Comparison of ENCODE assay signal across 8 cellular contexts in genomic region chr7:135147899-135148721, GRCh38. TPM values are rescaled to one million over a fixed set of nuclear protein-coding genes. Genes with fewer than 3 reads are reported as not detected.
A peak's percentile ranks its signal among the peaks of the same experiment; 100 is the strongest.
DNase-seq lines count a peak whose midpoint lies in the region; ATAC-seq and TF ChIP-seq lines count a peak whose summit lies in the region.

TSS of gene TMEM140 (plus strand) at chr7:135148072. CDS start at chr7:135164442, 16,370 bp downstream.

- TF ChIP-seq CTCF in Peyer's patch (IDR thresholded peaks at IDR 0.05), result peak in 3 of 6 experiments; percentile 16 to 37 (median 34)
- no peak for TF ChIP-seq CTCF in right atrium auricular region (IDR thresholded peaks at IDR 0.05)

- H3K36me3 Mint-ChIP-seq in activated naive CD8-positive, alpha-beta T cell, result peaks cover 23% of the 10 kb centered on the region

- no peaks in the 10 kb centered on the region for H3K27me3 ChIP-seq in Peyer's patch
- H3K27me3 ChIP-seq in right atrium auricular region, result no peaks in the 10 kb centered on the region

- H3K9me3 Mint-ChIP-seq in activated naive CD8-positive, alpha-beta T cell (ENCODE audit: low read depth), result no peaks in the 10 kb centered on the region

- H3K4me1 Mint-ChIP-seq in activated naive CD8-positive, alpha-beta T cell (ENCODE audit: low read depth), result peaks cover 85% of the 10 kb centered on the region

- peak; percentile 56 to 81 for TF ChIP-seq POLR2A in Peyer's patch (IDR thresholded peaks at IDR 0.05)

- peak within 1 kb of the TSS; percentile 89 for H3K4me3 Mint-ChIP-seq in activated naive CD8-positive, alpha-beta T cell

- H3K9me3 ChIP-seq in Peyer's patch (no peaks in the 10 kb centered on the region), right atrium auricular region (no peaks in the 10 kb centered on the region)

- no peaks in the 10 kb centered on the region for H3K27me3 Mint-ChIP-seq in activated naive CD8-positive, alpha-beta T cell

- ATAC-seq in HG02852 (IDR thresholded peaks at IDR 0.05; ENCODE audit: unreplicated experiment), result peak; percentile 65

- H3K4me3 ChIP-seq in Peyer's patch (peak within 1 kb of the TSS; percentile 44 to 62 (median 50)), right atrium auricular region (peak within 1 kb of the TSS; percentile 38 to 53)

- H3K4me1 ChIP-seq in Peyer's patch, result peaks cover 0 to 14% (median 6%) of the 10 kb centered on the region in 4 donors
- peaks cover 0 to 43% of the 10 kb centered on the region in 2 donors for H3K4me1 ChIP-seq in right atrium auricular region

- peaks cover 0 to 5% (median 0%) of the 10 kb centered on the region in 3 donors for H3K36me3 ChIP-seq in Peyer's patch
- H3K36me3 ChIP-seq in right atrium auricular region, result no peaks in the 10 kb centered on the region

- peak within 1 kb of the TSS; percentile 84 to 95 (median 92) for H3K27ac ChIP-seq in Peyer's patch
- H3K27ac ChIP-seq in right atrium auricular region, result peak within 1 kb of the TSS; percentile 87 to 92

- H3K27ac Mint-ChIP-seq in activated naive CD8-positive, alpha-beta T cell, result peak within 1 kb of the TSS; percentile 94

- DNase-seq in NCI-H510A treated with DMSO at 0.1 percent for 48 hours (lab: John Stamatoyannopoulos, UW) (peak; percentile 3), NCI-H510A (lab: John Stamatoyannopoulos, UW) (no peak), Peyer's patch (peak in 2 of 3 donors; percentile 85 to 92), right atrium auricular region (ENCODE audit: low spot score) (no peak), occipital lobe (lab: John Stamatoyannopoulos, UW) (no peak)
- DNase-seq in stimulated activated CD4-positive, alpha-beta T cell treated with anti-CD3 and anti-CD28 coated beads, Interleukin-2, amount 100 ng/mL, for 4 hours (ENCODE audit: low read depth), result peak; percentile 58

RNA-seq across cellular contexts. Expression of gene TMEM140, which starts in this region (rescaled TPM):
- total RNA-seq in Peyer's patch (10 to 100 TPM; 33.4 to 39.6 (median 36.5) TPM), right atrium auricular region (10 to 100 TPM; 10.7 to 14.9 TPM), occipital lobe (0.62 TPM)

Comparison
In these comparisons a context has a peak if more than half of its experiments do, and no peak if none do; other contexts are left out.
1. DNase-seq: peak in NCI-H510A treated with DMSO at 0.1 percent for 48 hours (single experiment), Peyer's patch (2 of 3) and stimulated activated CD4-positive, alpha-beta T cell treated with anti-CD3 and anti-CD28 coated beads, Interleukin-2, amount 100 ng/mL, for 4 hours (single experiment); none in NCI-H510A (single experiment), right atrium auricular region (single experiment) and occipital lobe (single experiment).